17 cellular contexts compared by ENCODE assay signal in the genomic region with DNA sequence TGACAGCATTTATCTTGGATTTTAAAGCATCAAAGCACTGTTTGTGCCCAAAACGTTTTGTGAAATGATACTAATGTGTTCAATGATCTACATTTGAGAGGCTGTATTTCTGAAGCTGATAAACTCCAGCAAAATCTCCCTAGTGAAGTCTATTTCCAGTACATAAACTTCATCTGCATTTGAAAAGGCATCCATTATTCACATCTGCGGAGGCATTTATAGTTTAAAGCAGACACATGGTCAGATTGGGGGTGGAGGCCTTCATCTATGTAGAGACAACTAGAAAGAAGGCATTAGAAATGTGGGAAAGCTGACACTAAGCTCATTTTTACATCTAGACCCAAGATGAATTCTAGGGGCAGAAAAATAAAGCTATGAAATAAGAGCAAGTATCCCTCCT.
DNase-seq lines count a peak whose midpoint lies in the region; ATAC-seq and TF ChIP-seq lines count a peak whose summit lies in the region.
"Had no signal": no experiment of that assay in that cellular context is flagged by ENCODE, and none has a peak within 500 bp of the region (broad histone marks: within the 10 kb centered on the region; RNA-seq: fewer than 3 reads in every experiment).

No MANE protein-coding gene starts in this region.

- DNase-seq in IMR-90 (no peak), fibroblast of villous mesenchyme (ENCODE audit: low read depth) (peak; percentile 32), smooth muscle cell (lab: John Stamatoyannopoulos, UW; ENCODE audit: unreplicated experiment) (no peak), HuH-7.5 (ENCODE audit: low spot score) (no peak), heart left ventricle (no peak), posterior vena cava (ENCODE audit: low spot score) (no peak)
- DNase-seq in activated CD8-positive, alpha-beta memory T cell treated with anti-CD3 and anti-CD28 coated beads, Interleukin-2, amount 50 U/mL, for 48 hours = no peak
- DNase-seq: 8988T; AML-193; Caco-2; CD8-positive, alpha-beta memory T cell; DMS53; GF-D8; H7 had no signal

- TF ChIP-seq CTCF in IMR-90 (conservative IDR thresholded peaks at IDR 0.05; ENCODE audit: low read depth, low read length) (no peak), fibroblast of villous mesenchyme (IDR thresholded peaks at IDR 0.05; ENCODE audit: insufficient read depth, low read depth, low read length) (no peak), smooth muscle cell (IDR thresholded peaks at IDR 0.05; ENCODE audit: borderline replicate concordance, insufficient read depth, poor library complexity, severe bottlenecking) (no peak), heart left ventricle (IDR thresholded peaks at IDR 0.05) (no peak)

- H3K79me2 ChIP-seq in smooth muscle cell (ENCODE audit: low read depth) = no peaks in the 10 kb centered on the region

- peak overlapping the region; percentile 49; the same call in 1 of the 2 replicates for H3K27ac ChIP-seq in IMR-90 (ENCODE audit: insufficient read depth, low read length)
- H3K27ac ChIP-seq in muscle layer of duodenum (ENCODE audit: low read length) = peak overlapping the region; percentile 9
- H3K27ac ChIP-seq in smooth muscle cell (ENCODE audit: low read depth) = peak overlapping the region; percentile 34
- no peak overlapping the region for H3K27ac ChIP-seq in heart left ventricle
- H3K27ac ChIP-seq: BLaER1 had no signal

- no peaks in the 10 kb centered on the region for H3K79me1 ChIP-seq in IMR-90 (ENCODE audit: low read depth in 1 of 2, low read length in 2 of 2)

- no peak overlapping the region for H3K4ac ChIP-seq in IMR-90 (ENCODE audit: low read depth, low read length)

- H3K4me3 ChIP-seq in IMR-90 (ENCODE audit: insufficient read depth, low read depth, low read length) (no peak overlapping the region), fibroblast of villous mesenchyme (ENCODE audit: low read depth, low read length) (no peak overlapping the region), muscle layer of duodenum (ENCODE audit: low read depth in 1 of 2, low read length in 2 of 2) (no peak overlapping the region), smooth muscle cell (no peak overlapping the region), heart left ventricle (no peak overlapping the region)
- H3K4me3 ChIP-seq: BLaER1, GM23338 had no signal

- H2AFZ ChIP-seq in IMR-90 (replicated peaks; ENCODE audit: low read length, poor library complexity) (no peak overlapping the region), smooth muscle cell (ENCODE audit: low read depth) (peak overlapping the region; percentile 77)

- ATAC-seq in IMR-90 (ENCODE audit: low read depth) (no peak), heart left ventricle (no peak)
- ATAC-seq: GM23338 had no signal

- peaks cover 6% of the 10 kb centered on the region; the same call in 1 of the 2 replicates for H3K9me1 ChIP-seq in IMR-90 (ENCODE audit: insufficient read depth, low read length)

- H4K91ac ChIP-seq in IMR-90 (ENCODE audit: insufficient read depth, low read depth, low read length) = no peak overlapping the region

- TF ChIP-seq POLR2A in IMR-90 (IDR thresholded peaks at IDR 0.05; ENCODE audit: low read depth, low read length) (no peak), heart left ventricle (IDR thresholded peaks at IDR 0.05) (no peak)

- H3K4me1 ChIP-seq in IMR-90 (ENCODE audit: control insufficient read depth, insufficient read depth, low read length) = peaks cover 17% of the 10 kb centered on the region
- H3K4me1 ChIP-seq in muscle layer of duodenum (ENCODE audit: control insufficient read depth in 1 of 2, insufficient read depth in 2 of 2, low read length in 2 of 2) = peaks cover 0 to 35% of the 10 kb centered on the region in 2 donors
- peaks cover 14% of the 10 kb centered on the region for H3K4me1 ChIP-seq in smooth muscle cell (ENCODE audit: low read depth)
- H3K4me1 ChIP-seq in heart left ventricle = no peaks in the 10 kb centered on the region
- H3K4me1 ChIP-seq: BLaER1, Caco-2 had no signal

- H3K27me3 ChIP-seq in IMR-90 (ENCODE audit: control insufficient read depth, insufficient read depth, low read length) (no peaks in the 10 kb centered on the region), muscle layer of duodenum (ENCODE audit: low read depth, low read length) (no peaks in the 10 kb centered on the region), smooth muscle cell (ENCODE audit: low read depth) (no peaks in the 10 kb centered on the region), heart left ventricle (no peaks in the 10 kb centered on the region)
- H3K27me3 ChIP-seq: BLaER1 had no signal

- no CpG with 5 or more reads among the region's 2 CpGs for WGBS in IMR-90 (ENCODE audit: extremely low coverage in 2 of 2, insufficient read length in 1 of 2), 2 experiments
- 23% methylated on average over 2 of the region's 2 CpGs for WGBS in smooth muscle cell (ENCODE audit: low lambda C conversion rate)
- WGBS in heart left ventricle, 4 donors = 20 to 39% (median 27%) methylated on average over 2 of the region's 2 CpGs

- 0 out of 2 replicates have a peak overlapping the region, but pooled peaks have one; percentile 1 for H3K14ac ChIP-seq in IMR-90 (replicated peaks; ENCODE audit: low read depth, low read length)

- H4K5ac ChIP-seq in IMR-90 (ENCODE audit: low read depth, low read length) = peak overlapping the region; percentile 91

- no peak overlapping the region for H2AK9ac ChIP-seq in IMR-90 (replicated peaks; ENCODE audit: low read depth, low read length, poor library complexity)

- dilution Hi-C loops in IMR-90 (cut with HindIII; ENCODE audit: low sequenced_read_pairs, unreplicated experiment) = no loop called here

- H3K9ac ChIP-seq in IMR-90 (ENCODE audit: low read depth, low read length) (no peak overlapping the region), smooth muscle cell (ENCODE audit: low read depth) (no peak overlapping the region)
- H3K9ac ChIP-seq: BLaER1 had no signal

- 0 out of 2 replicates have a peak overlapping the region, but pooled peaks have one; percentile 3 for H3K23ac ChIP-seq in IMR-90 (ENCODE audit: low read depth, low read length)

- H2BK5ac ChIP-seq in IMR-90 (ENCODE audit: low read depth, low read length, poor library complexity, severe bottlenecking) = peak overlapping the region; percentile 28

- no peak for TF ChIP-seq RAD21 in IMR-90 (IDR thresholded peaks at IDR 0.05; ENCODE audit: low read length)

- intact Hi-C loops in IMR-90 (cut with micrococcal nuclease) (loop anchor here (5.0 kb wide), 1 partner anchor 82 kb away; no protein-coding TSS in a partner anchor), heart left ventricle (cut with DNase I) (no loop called here), posterior vena cava (cut with DNase I) (no loop called here)

- H2BK15ac ChIP-seq in IMR-90 (ENCODE audit: low read depth, low read length) = no peak overlapping the region

- CTCF ChIA-PET in IMR-90 (lab: Yijun Ruan, JAX) = no interaction called here

- H4K20me1 ChIP-seq in IMR-90 (ENCODE audit: insufficient read depth, low read length) (no peaks in the 10 kb centered on the region), smooth muscle cell (ENCODE audit: low read depth) (no peaks in the 10 kb centered on the region)
- H4K20me1 ChIP-seq: BLaER1 had no signal

- in situ Hi-C loops in IMR-90 (cut with MboI; ENCODE audit: low sequenced_read_pairs) = no loop called here

- 0 out of 2 replicates have a peak overlapping the region, but pooled peaks have one; percentile 3 for H2BK120ac ChIP-seq in IMR-90 (ENCODE audit: low read depth, low read length)

- H3K56ac ChIP-seq in IMR-90 (ENCODE audit: extremely low read depth, insufficient read depth, low read length) = no peak overlapping the region

- BruUV-seq in IMR-90 (replicated peaks; lab: Mats Ljungman, UMichigan) = no TSS peak

- H3K36me3 ChIP-seq in IMR-90 (ENCODE audit: control insufficient read depth, insufficient read depth, low read length) = no peaks in the 10 kb centered on the region
- no peaks in the 10 kb centered on the region for H3K36me3 ChIP-seq in muscle layer of duodenum (ENCODE audit: control insufficient read depth in 1 of 2, insufficient read depth in 2 of 2, low read length in 2 of 2)
- no peaks in the 10 kb centered on the region for H3K36me3 ChIP-seq in smooth muscle cell (ENCODE audit: low read depth)
- no peaks in the 10 kb centered on the region for H3K36me3 ChIP-seq in heart left ventricle
- H3K36me3 ChIP-seq: BLaER1 had no signal

- H3K9me3 ChIP-seq in IMR-90 (ENCODE audit: control insufficient read depth, insufficient read depth, low read length) (no peaks in the 10 kb centered on the region), muscle layer of duodenum (ENCODE audit: control insufficient read depth in 1 of 2, low read length in 2 of 2) (no peaks in the 10 kb centered on the region), smooth muscle cell (replicated peaks; ENCODE audit: low read depth) (no peaks in the 10 kb centered on the region), heart left ventricle (no peaks in the 10 kb centered on the region)
- H3K9me3 ChIP-seq: BLaER1 had no signal

- H3K4me2 ChIP-seq in IMR-90 (ENCODE audit: low read depth, low read length) = peak overlapping the region; percentile 29; the same call in 1 of the 2 replicates
- no peak overlapping the region for H3K4me2 ChIP-seq in smooth muscle cell
- H3K4me2 ChIP-seq: BLaER1, GM23338 had no signal

- H3K18ac ChIP-seq in IMR-90 (ENCODE audit: low read depth, low read length) = peak overlapping the region; percentile 97

- no peak overlapping the region; a peak in 1 of 4 replicates for H4K8ac ChIP-seq in IMR-90 (ENCODE audit: low read depth in 2 of 2, low read length in 2 of 2)

- POLR2A ChIA-PET in IMR-90 (lab: Charles Lee; ENCODE audit: unreplicated experiment) = no interaction called here

- peaks cover 24% of the 10 kb centered on the region for H3F3A ChIP-seq in smooth muscle cell (ENCODE audit: low read depth)

- H2AK5ac ChIP-seq in IMR-90 (ENCODE audit: low read depth, low read length) = no peak overlapping the region

- peak overlapping the region; percentile 56 for H2BK20ac ChIP-seq in IMR-90 (ENCODE audit: low read depth, low read length)

TF ChIP-seq in IMR-90, 13 proteins besides CTCF, POLR2A, EP300 and RAD21 (continues in another document):
- TF ChIP-seq, protein P1, sequence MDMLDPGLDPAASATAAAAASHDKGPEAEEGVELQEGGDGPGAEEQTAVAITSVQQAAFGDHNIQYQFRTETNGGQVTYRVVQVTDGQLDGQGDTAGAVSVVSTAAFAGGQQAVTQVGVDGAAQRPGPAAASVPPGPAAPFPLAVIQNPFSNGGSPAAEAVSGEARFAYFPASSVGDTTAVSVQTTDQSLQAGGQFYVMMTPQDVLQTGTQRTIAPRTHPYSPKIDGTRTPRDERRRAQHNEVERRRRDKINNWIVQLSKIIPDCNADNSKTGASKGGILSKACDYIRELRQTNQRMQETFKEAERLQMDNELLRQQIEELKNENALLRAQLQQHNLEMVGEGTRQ (IDR thresholded peaks at IDR 0.05; ENCODE audit: low read depth, low read length) = no peak

Comparison
In these comparisons a context has a peak if more than half of its experiments do, and no peak if none do; other contexts are left out.
1. H3K27ac ChIP-seq: peak in IMR-90 (single experiment), muscle layer of duodenum (single experiment) and smooth muscle cell (single experiment); none in heart left ventricle (0 of 12).